In the genomic region with DNA sequence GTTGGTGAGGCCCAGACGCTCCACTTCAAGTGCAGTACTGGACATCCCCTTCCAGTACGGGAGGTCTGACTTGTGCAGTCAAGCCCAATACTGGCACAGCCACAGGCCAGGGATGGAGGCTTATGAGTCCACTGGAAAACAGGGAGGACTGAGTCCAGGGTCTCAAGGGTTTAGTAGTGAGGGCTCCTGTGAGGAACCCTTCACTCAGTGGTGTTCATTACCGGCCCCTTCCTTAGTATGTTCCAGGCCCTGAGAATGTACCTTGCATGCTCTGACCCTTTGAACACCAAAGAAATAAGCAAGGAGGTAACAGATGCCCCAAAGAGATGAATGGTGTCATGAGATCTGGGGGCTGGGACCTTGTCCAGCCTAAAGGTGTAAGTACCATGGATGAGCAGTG, we compare ENCODE assay signal across 32 cellular contexts. TPM values are rescaled to one million over a fixed set of nuclear protein-coding genes. Genes with fewer than 3 reads are reported as not detected.
"Had no signal": no experiment of that assay in that cellular context is flagged by ENCODE, and none has a peak within 500 bp of the region (broad histone marks: within the 10 kb centered on the region; RNA-seq: fewer than 3 reads in every experiment).

No MANE protein-coding gene starts in this region.

- H3K4me1 Mint-ChIP-seq: endodermal cell, mesothelial cell of epicardium had no signal

- H3K4me3 ChIP-seq: esophagus squamous epithelium, gastrocnemius medialis, heart right ventricle, left lung, lower lobe of right lung, mucosa of descending colon had no signal

- H3K27ac Mint-ChIP-seq: dendritic cell treated with granulocyte-macrophage colony-stimulating factor and Interleukin-4, amounts not matched to agents 40 ng/mL and 50 ng/mL, for 4 days; effector memory CD8-positive, alpha-beta T cell; endodermal cell; mesothelial cell of epicardium had no signal

- FAIRE-seq: endometrium, islet of Langerhans, keratinocyte had no signal

- H3K36me3 Mint-ChIP-seq: mesothelial cell of epicardium, naive B cell had no signal

- H3K4me1 ChIP-seq: esophagus squamous epithelium, gastrocnemius medialis, left lung, lower lobe of right lung had no signal

- H3K9me3 ChIP-seq: esophagus squamous epithelium, gastrocnemius medialis, heart right ventricle, left lung, lower lobe of right lung, mucosa of descending colon had no signal

- H3K36me3 ChIP-seq: esophagus squamous epithelium, gastrocnemius medialis, heart right ventricle, left lung, lower lobe of right lung had no signal

- H3K4me3 Mint-ChIP-seq: dendritic cell treated with granulocyte-macrophage colony-stimulating factor and Interleukin-4, amounts not matched to agents 40 ng/mL and 50 ng/mL, for 4 days; effector memory CD8-positive, alpha-beta T cell; endodermal cell; mesothelial cell of epicardium had no signal

- DNase-seq: cortex of kidney; effector CD8-positive, alpha-beta T cell; effector memory CD8-positive, alpha-beta T cell; endodermal cell; erythroblast; esophagus squamous epithelium; foreskin fibroblast; foreskin melanocyte; gastrocnemius medialis; glutamatergic neuron; heart right ventricle; left cardiac atrium; left lung; left ventricle myocardium superior; lower lobe of right lung; mesenchymal stem cell; mucosa of descending colon; naive B cell had no signal

- H3K27ac ChIP-seq: epithelial cell of prostate, esophagus squamous epithelium, gastrocnemius medialis, heart right ventricle, left lung, lower lobe of right lung had no signal

- H3K27me3 ChIP-seq: gastrocnemius medialis had no signal

- H3K27me3 Mint-ChIP-seq: dendritic cell treated with granulocyte-macrophage colony-stimulating factor and Interleukin-4, amounts not matched to agents 40 ng/mL and 50 ng/mL, for 4 days; naive B cell had no signal

- H3K9me3 Mint-ChIP-seq: dendritic cell treated with granulocyte-macrophage colony-stimulating factor and Interleukin-4, amounts not matched to agents 40 ng/mL and 50 ng/mL, for 4 days; effector memory CD8-positive, alpha-beta T cell; endodermal cell; mesothelial cell of epicardium; naive B cell had no signal

- ATAC-seq: effector memory CD8-positive, alpha-beta T cell; esophagus mucosa; gastrocnemius medialis; left cardiac atrium; left lung; mucosa of descending colon had no signal

RNA-seq across cellular contexts. Expression of a gene that starts 11.8 kb away (rescaled TPM):
- total RNA-seq: dermis microvascular lymphatic vessel endothelial cell, esophagus mucosa, esophagus squamous epithelium, gastrocnemius medialis, glomerular endothelial cell, left cardiac atrium, left lung, left ventricle myocardium superior, lower leg skin, lower lobe of right lung, lung microvascular endothelial cell, mesenteric fat pad, mesothelial cell of epicardium, myocyte had no signal

RNA-seq across cellular contexts. Expression of a gene that starts 27.2 kb away (rescaled TPM):
- total RNA-seq: esophagus mucosa, esophagus squamous epithelium, gastrocnemius medialis, heart right ventricle, kidney epithelial cell, left cardiac atrium, left lung, left ventricle myocardium superior, lower lobe of right lung, lung microvascular endothelial cell, mesenteric fat pad, mucosa of descending colon, myocyte had no signal
- polyA plus RNA-seq: heart right ventricle, keratinocyte had no signal
